In genomic region chr20:844473-845225, GRCh38 we compare ENCODE assay signal across 8 cellular contexts. TPM values are rescaled to one million over a fixed set of nuclear protein-coding genes. Genes with fewer than 3 reads are reported as not detected.
DNase-seq lines count a peak whose midpoint lies in the region; ATAC-seq and TF ChIP-seq lines count a peak whose summit lies in the region.

No MANE protein-coding gene starts in this region.

- H3K9ac ChIP-seq in ES-I3 (ENCODE audit: low read depth, low read length), result peak overlapping the region; percentile 61; the same call in 1 of the 2 replicates

- H3K27me3 Mint-ChIP-seq in activated naive CD8-positive, alpha-beta T cell treated with anti-CD3 and anti-CD28 coated beads, Interleukin-2, amount 50 U/mL, for 24 hours, result peaks cover 2% of the 10 kb centered on the region
- H3K27me3 Mint-ChIP-seq in type B pancreatic cell, result peaks cover 22% of the 10 kb centered on the region

- no peak overlapping the region for H3K4me3 ChIP-seq in NB4 (ENCODE audit: low read depth, low read length)
- peak overlapping the region in 9 of 10 donors; percentile 17 to 61 (median 49) for H3K4me3 ChIP-seq in heart right ventricle

- DNase-seq in HCEC 1CT, result peak; percentile 74
- DNase-seq in NB4 (ENCODE audit: low read depth), result peak; percentile 81
- DNase-seq in SW480 (ENCODE audit: low spot score), result peak; percentile 93
- DNase-seq in activated naive CD8-positive, alpha-beta T cell treated with anti-CD3 and anti-CD28 coated beads, Interleukin-2, amount 50 U/mL, for 24 hours, result peak; percentile 86
- peak; percentile 88 to 95 for DNase-seq in heart right ventricle
- peak; percentile 95 for DNase-seq in posterior vena cava (ENCODE audit: low spot score)
- peak; percentile 86 for DNase-seq in type B pancreatic cell (ENCODE audit: extremely low spot score, unreplicated experiment)

- TF ChIP-seq CTCF in NB4 (IDR thresholded peaks at IDR 0.05; ENCODE audit: low read depth, low read length) (no peak), heart right ventricle (IDR thresholded peaks at IDR 0.05) (no peak), type B pancreatic cell (conservative IDR thresholded peaks at IDR 0.05) (no peak)

- peak; percentile 91 for ATAC-seq in activated naive CD8-positive, alpha-beta T cell treated with anti-CD3 and anti-CD28 coated beads, Interleukin-2, amount 50 U/mL, for 24 hours
- peak; percentile 95 to 99 (median 98) for ATAC-seq in heart right ventricle

- no peaks in the 10 kb centered on the region for H3K36me3 Mint-ChIP-seq in activated naive CD8-positive, alpha-beta T cell treated with anti-CD3 and anti-CD28 coated beads, Interleukin-2, amount 50 U/mL, for 24 hours (ENCODE audit: low read depth)
- H3K36me3 Mint-ChIP-seq in type B pancreatic cell, result no peaks in the 10 kb centered on the region

- intact Hi-C loops in heart right ventricle (cut with DNase I), result loop anchor here in 1 of 10 donors (5.0 kb wide), 1 partner anchor 38 kb away; no protein-coding TSS in a partner anchor
- intact Hi-C loops in posterior vena cava (cut with DNase I), result no loop called here

- no peaks in the 10 kb centered on the region for H3K9me3 ChIP-seq in ES-I3 (ENCODE audit: control insufficient read depth, insufficient read depth, low read length)
- no peaks in the 10 kb centered on the region for H3K9me3 ChIP-seq in heart right ventricle

- H3K4me1 ChIP-seq in ES-I3 (ENCODE audit: insufficient read depth, low read length) (peaks cover 21% of the 10 kb centered on the region), heart right ventricle (peaks cover 4 to 66% (median 20%) of the 10 kb centered on the region in 9 donors)

- H3K9me3 Mint-ChIP-seq in activated naive CD8-positive, alpha-beta T cell treated with anti-CD3 and anti-CD28 coated beads, Interleukin-2, amount 50 U/mL, for 24 hours, result no peaks in the 10 kb centered on the region
- H3K9me3 Mint-ChIP-seq in type B pancreatic cell, result no peaks in the 10 kb centered on the region

- H3K27ac Mint-ChIP-seq in activated naive CD8-positive, alpha-beta T cell treated with anti-CD3 and anti-CD28 coated beads, Interleukin-2, amount 50 U/mL, for 24 hours, result no peak overlapping the region
- peak overlapping the region; percentile 82 for H3K27ac Mint-ChIP-seq in type B pancreatic cell

- peaks cover 44% of the 10 kb centered on the region for H3K4me1 Mint-ChIP-seq in activated naive CD8-positive, alpha-beta T cell treated with anti-CD3 and anti-CD28 coated beads, Interleukin-2, amount 50 U/mL, for 24 hours
- peaks cover 22% of the 10 kb centered on the region for H3K4me1 Mint-ChIP-seq in type B pancreatic cell (ENCODE audit: unreplicated experiment)

- H3K27me3 ChIP-seq in heart right ventricle, result peaks cover 0 to 16% (median 0%) of the 10 kb centered on the region in 7 donors

- 13 to 20% methylated on average over 47 of the region's 47 CpGs for WGBS in heart right ventricle, 2 donors

- H3K36me3 ChIP-seq in ES-I3 (ENCODE audit: insufficient read depth, low read length), result no peaks in the 10 kb centered on the region
- peaks cover 0 to 3% (median 0%) of the 10 kb centered on the region in 9 donors for H3K36me3 ChIP-seq in heart right ventricle

- H3K4me3 Mint-ChIP-seq in activated naive CD8-positive, alpha-beta T cell treated with anti-CD3 and anti-CD28 coated beads, Interleukin-2, amount 50 U/mL, for 24 hours, result peak overlapping the region; percentile 78
- peak overlapping the region; percentile 84 for H3K4me3 Mint-ChIP-seq in type B pancreatic cell

- no peak for TF ChIP-seq POLR2A in NB4 (IDR thresholded peaks at IDR 0.05; ENCODE audit: extremely low read depth, insufficient read length)

- H3K27ac ChIP-seq in heart right ventricle, result peak overlapping the region in 1 of 10 donors; percentile 78

RNA-seq across cellular contexts. Expression of gene FAM110A, which starts 11.1 kb away (rescaled TPM):
- total RNA-seq in heart right ventricle (1 to 10 TPM in 9 of 10 donors, under 1 TPM in 1; 0.99 to 5.9 (median 1.9) TPM), posterior vena cava (1 to 10 TPM; 2.7 to 4.0 TPM), type B pancreatic cell (ENCODE audit: low replicate concordance) (14.3 and 26.7 TPM in 2 replicates)
- polyA plus RNA-seq in heart right ventricle, result 1 to 10 TPM; 2.0 to 2.3 TPM
